In the genomic region with DNA sequence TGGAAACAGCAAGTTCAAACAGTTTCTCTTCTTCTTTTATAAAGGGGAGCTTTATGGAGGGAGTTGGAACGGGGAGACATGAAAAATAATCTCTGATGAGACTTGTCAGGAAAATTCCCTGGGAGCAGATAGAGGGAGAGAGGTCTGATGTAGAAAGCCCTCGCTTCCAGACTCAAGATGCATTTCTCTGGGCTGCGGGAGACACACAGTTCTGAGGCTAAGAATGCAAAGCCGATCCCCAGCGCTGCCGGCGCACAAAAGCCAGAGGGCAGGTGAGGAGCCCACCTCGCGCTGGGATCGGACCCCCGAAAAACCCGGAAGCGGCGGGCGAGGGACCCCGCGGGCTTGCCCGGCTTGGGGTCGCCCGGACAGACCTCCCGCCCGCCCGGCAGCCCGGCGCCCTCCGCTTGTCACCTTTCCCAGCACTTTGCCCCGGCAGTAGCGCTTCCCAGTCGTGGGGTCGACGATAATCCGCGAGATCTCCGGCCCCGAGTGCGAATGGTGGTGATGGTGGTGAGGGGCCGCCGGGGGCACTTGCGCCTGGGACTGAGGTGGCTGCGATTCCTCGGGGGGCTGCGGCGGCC, we compare ENCODE assay signal across 8 cellular contexts. TPM values are rescaled to one million over a fixed set of nuclear protein-coding genes. Genes with fewer than 3 reads are reported as not detected.
DNase-seq lines count a peak whose midpoint lies in the region; ATAC-seq lines count a peak whose summit lies in the region.

No MANE protein-coding gene starts in this region.

- peak; percentile 0 for ATAC-seq in HG02852 (IDR thresholded peaks at IDR 0.05; ENCODE audit: unreplicated experiment)
- ATAC-seq in T-helper 17 cell = no peak
- ATAC-seq in memory B cell (ENCODE audit: low read depth) = no peak
- ATAC-seq in GM19467 (IDR thresholded peaks at IDR 0.05; ENCODE audit: unreplicated experiment) = no peak
- no peak for ATAC-seq in GM18870 (IDR thresholded peaks at IDR 0.05; ENCODE audit: unreplicated experiment)

- peak in 1 of 3 donors; percentile 13 for DNase-seq in T-helper 17 cell
- DNase-seq in memory B cell (ENCODE audit: low spot score in 2 of 2) = peak in 1 of 2 donors; percentile 15

- H3K4me3 Mint-ChIP-seq in T-helper 17 cell (peak overlapping the region; percentile 87), memory B cell (peak overlapping the region; percentile 88)

- H3K27ac Mint-ChIP-seq in T-helper 17 cell (peak overlapping the region; percentile 86), memory B cell (peak overlapping the region; percentile 79)

- H3K4me1 Mint-ChIP-seq in T-helper 17 cell (peaks cover 9% of the 10 kb centered on the region), memory B cell (peaks cover 3% of the 10 kb centered on the region)

- peaks cover 3% of the 10 kb centered on the region; the same call in 1 of the 2 replicates for H3K4me1 ChIP-seq in ES-I3 (ENCODE audit: insufficient read depth, low read length)
- H3K4me1 ChIP-seq in ectodermal cell (ENCODE audit: control insufficient read depth, insufficient read depth, low read length) = no peaks in the 10 kb centered on the region
- peaks cover 5% of the 10 kb centered on the region for H3K4me1 ChIP-seq in thymus (ENCODE audit: control insufficient read depth, insufficient read depth, low read length)

- H3K27ac ChIP-seq in ectodermal cell (ENCODE audit: insufficient read depth, low read depth, low read length, poor library complexity, severe bottlenecking) (no peak overlapping the region), thymus (ENCODE audit: low read depth) (peak overlapping the region; percentile 72)

- peaks cover 42% of the 10 kb centered on the region for H3K36me3 ChIP-seq in ES-I3 (ENCODE audit: insufficient read depth, low read length)
- H3K36me3 ChIP-seq in ectodermal cell (ENCODE audit: control insufficient read depth, insufficient read depth, low read length) = peaks cover 12% of the 10 kb centered on the region
- no peaks in the 10 kb centered on the region for H3K36me3 ChIP-seq in thymus (ENCODE audit: control insufficient read depth, insufficient read depth)

- no peaks in the 10 kb centered on the region for H3K9me3 Mint-ChIP-seq in memory B cell

- WGBS in ectodermal cell, 2 experiments = 0 to 1% methylated on average over 43 of the region's 43 CpGs
- under 1% methylated on average over 43 of the region's 43 CpGs for WGBS in thymus

- H3K27me3 ChIP-seq in ectodermal cell (ENCODE audit: control insufficient read depth, insufficient read depth, low read length, poor library complexity, severe bottlenecking) = peaks cover 22% of the 10 kb centered on the region
- H3K27me3 ChIP-seq in thymus (ENCODE audit: control insufficient read depth, insufficient read depth) = peaks cover 7% of the 10 kb centered on the region

- peaks cover 33% of the 10 kb centered on the region for H3K27me3 Mint-ChIP-seq in T-helper 17 cell
- no peaks in the 10 kb centered on the region for H3K27me3 Mint-ChIP-seq in memory B cell

- peak overlapping the region; percentile 71 for H3K9ac ChIP-seq in ES-I3 (ENCODE audit: low read depth, low read length)

- H3K36me3 Mint-ChIP-seq in T-helper 17 cell (ENCODE audit: low read depth) (no peaks in the 10 kb centered on the region), memory B cell (peaks cover 5% of the 10 kb centered on the region)

- no peaks in the 10 kb centered on the region for H3K9me3 ChIP-seq in ES-I3 (ENCODE audit: control insufficient read depth, insufficient read depth, low read length)
- H3K9me3 ChIP-seq in T-helper 17 cell (ENCODE audit: control insufficient read depth, low read length, poor library complexity, severe bottlenecking) = no peaks in the 10 kb centered on the region
- H3K9me3 ChIP-seq in ectodermal cell (ENCODE audit: control insufficient read depth, low read length) = no peaks in the 10 kb centered on the region
- H3K9me3 ChIP-seq in thymus (ENCODE audit: control insufficient read depth) = no peaks in the 10 kb centered on the region

- H3K4me3 ChIP-seq in ectodermal cell (ENCODE audit: insufficient read depth, low read depth, low read length) = peak overlapping the region; percentile 66
- peak overlapping the region; percentile 67 for H3K4me3 ChIP-seq in thymus (ENCODE audit: low read length)

RNA-seq across cellular contexts. Expression of a gene that starts 0.5 kb away (rescaled TPM):
- 10 to 100 TPM; 15.8 to 24.3 TPM for total RNA-seq in T-helper 17 cell
- 25.1 TPM for polyA plus RNA-seq in ectodermal cell (2013, experiment 1 of 4)
- 16.5 TPM for polyA plus RNA-seq in ectodermal cell (2013, experiment 2 of 4)
- 22.4 TPM for polyA plus RNA-seq in ectodermal cell (2013, experiment 3 of 4)
- 22.8 TPM for polyA plus RNA-seq in ectodermal cell (2013, experiment 4 of 4)
- polyA plus RNA-seq in thymus = 13.0 TPM

RNA-seq across cellular contexts. Expression of a gene that starts 31.9 kb away (rescaled TPM):
- 1 to 10 TPM in 1 of 2 donors, not detected in 1; 2.0 TPM for total RNA-seq in T-helper 17 cell
- not detected for polyA plus RNA-seq in ectodermal cell (2013, experiment 1 of 4)
- not detected for polyA plus RNA-seq in ectodermal cell (2013, experiment 2 of 4)
- polyA plus RNA-seq in ectodermal cell (2013, experiment 3 of 4) = not detected
- not detected for polyA plus RNA-seq in ectodermal cell (2013, experiment 4 of 4)
- 3.1 TPM for polyA plus RNA-seq in thymus
